Comparison of ENCODE assay signal across 29 cellular contexts in the genomic region with DNA sequence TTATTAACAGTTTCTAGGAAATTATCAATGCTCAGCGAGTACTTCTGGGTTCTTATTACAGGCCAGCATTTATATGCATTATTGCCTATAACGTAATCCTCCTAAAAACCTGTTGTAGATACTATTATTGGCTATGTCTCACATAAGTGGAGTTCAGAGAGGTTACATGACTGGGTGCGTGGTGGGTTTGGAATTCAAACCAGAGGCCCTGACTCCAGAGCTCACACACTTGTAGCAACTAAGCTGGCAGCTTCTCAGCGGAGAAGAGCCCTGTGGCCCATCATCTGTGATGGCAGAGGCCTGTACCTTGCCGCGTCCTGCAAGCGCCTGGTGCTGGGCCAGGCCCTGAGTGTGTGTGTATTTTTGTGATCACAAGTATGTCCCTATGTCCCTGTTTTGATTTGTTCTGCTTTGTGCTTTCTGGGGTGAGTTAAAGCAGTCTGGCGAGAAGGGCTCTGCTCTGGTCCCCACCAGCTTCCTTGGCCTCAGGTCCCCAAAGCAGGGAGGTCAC.
"Had no signal": no experiment of that assay in that cellular context is flagged by ENCODE, and none has a peak within 500 bp of the region (broad histone marks: within the 10 kb centered on the region; RNA-seq: fewer than 3 reads in every experiment).

No MANE protein-coding gene starts in this region.

- DNase-seq: activated CD4-positive, alpha-beta memory T cell treated with anti-CD3 and anti-CD28 coated beads for 36 hours; activated CD4-positive, alpha-beta T cell treated with anti-CD3 and anti-CD28 coated beads, Interleukin-2, amount 10 ng/mL, durations not matched to agents 24 days and 14 days; activated CD4-positive, CD25-positive, alpha-beta regulatory T cell treated with anti-CD3 and anti-CD28 coated beads, Interleukin-2, amount 50 U/mL, for 72 hours; activated CD8-positive, alpha-beta memory T cell treated with anti-CD3 and anti-CD28 coated beads, Interleukin-2, amount 50 U/mL, for 4 hours; activated gamma-delta T cell; activated naive CD4-positive, alpha-beta T cell treated with anti-CD3 and anti-CD28 coated beads, Interleukin-2, amount 50 U/mL, for 16 hours; activated T-cell treated with anti-CD3 and anti-CD28 coated beads, Interleukin-2, amount 50 U/mL, for 1 hour; amniotic stem cell; endodermal cell; foreskin fibroblast; head of caudate nucleus; hypothalamus; immature natural killer cell; kidney; left colon; naive thymus-derived CD8-positive, alpha-beta T cell; ovary; retina; stimulated activated CD4-positive, alpha-beta T cell treated with anti-CD3 and anti-CD28 coated beads, Interleukin-2, amount 100 ng/mL, for 48 hours; stimulated activated naive CD8-positive, alpha-beta T cell treated with anti-CD3 and anti-CD28 coated beads, Interleukin-15, Interleukin-2, amounts not matched to agents 100 U/mL and 50 U/mL, for 24 hours; T-helper 2 cell had no signal

- H3K27ac ChIP-seq: breast epithelium, neutrophil, ovary had no signal

- H3K27me3 ChIP-seq: breast epithelium, neutrophil, ovary had no signal

- H3K27me3 Mint-ChIP-seq: activated CD4-positive, alpha-beta memory T cell treated with anti-CD3 and anti-CD28 coated beads for 36 hours; activated CD4-positive, alpha-beta T cell treated with anti-CD3 and anti-CD28 coated beads, Interleukin-2, amount 10 ng/mL, durations not matched to agents 24 days and 14 days; central memory CD8-positive, alpha-beta T cell; dendritic cell treated with granulocyte-macrophage colony-stimulating factor and Interleukin-4, amounts not matched to agents 40 ng/mL and 50 ng/mL, for 4 days; naive thymus-derived CD8-positive, alpha-beta T cell; progenitor cell of endocrine pancreas had no signal

- ATAC-seq: esophagus mucosa; left colon; naive thymus-derived CD8-positive, alpha-beta T cell; stimulated activated naive CD8-positive, alpha-beta T cell treated with anti-CD3 and anti-CD28 coated beads, Interleukin-15, Interleukin-2, amounts not matched to agents 100 U/mL and 50 U/mL, for 24 hours had no signal

- H3K4me1 Mint-ChIP-seq: activated CD4-positive, alpha-beta T cell treated with anti-CD3 and anti-CD28 coated beads, Interleukin-2, amount 10 ng/mL, durations not matched to agents 24 days and 14 days; central memory CD8-positive, alpha-beta T cell; endodermal cell; immature natural killer cell; mesothelial cell of epicardium; naive thymus-derived CD8-positive, alpha-beta T cell had no signal

- H3K9me3 Mint-ChIP-seq: mesothelial cell of epicardium had no signal

- H3K4me3 ChIP-seq: breast epithelium, ovary had no signal

- H3K27ac Mint-ChIP-seq: activated CD4-positive, alpha-beta memory T cell treated with anti-CD3 and anti-CD28 coated beads for 36 hours; activated CD4-positive, alpha-beta T cell treated with anti-CD3 and anti-CD28 coated beads, Interleukin-2, amount 10 ng/mL, durations not matched to agents 24 days and 14 days; dendritic cell treated with granulocyte-macrophage colony-stimulating factor and Interleukin-4, amounts not matched to agents 40 ng/mL and 50 ng/mL, for 4 days; endodermal cell; immature natural killer cell; mesothelial cell of epicardium; progenitor cell of endocrine pancreas had no signal

- H3K36me3 ChIP-seq: breast epithelium, ovary had no signal

- H3K4me1 ChIP-seq: breast epithelium had no signal

- H3K4me3 Mint-ChIP-seq: activated CD4-positive, alpha-beta memory T cell treated with anti-CD3 and anti-CD28 coated beads for 36 hours; activated CD4-positive, alpha-beta T cell treated with anti-CD3 and anti-CD28 coated beads, Interleukin-2, amount 10 ng/mL, durations not matched to agents 24 days and 14 days; activated T-helper 1 cell treated with anti-CD3 and anti-CD28 coated beads, Interleukin-12 subunit alpha, Interleukin-12 subunit beta, Interleukin-2, Interleukin-4 antibody, amounts not matched to agents 30 ng/mL and 10 ng/mL and 1 ng/mL, durations not matched to agents 14 hours and 24 hours and 36 hours; central memory CD8-positive, alpha-beta T cell; dendritic cell treated with granulocyte-macrophage colony-stimulating factor and Interleukin-4, amounts not matched to agents 40 ng/mL and 50 ng/mL, for 4 days; endodermal cell; immature natural killer cell; mesothelial cell of epicardium; naive thymus-derived CD8-positive, alpha-beta T cell had no signal

- H3K9me3 ChIP-seq: neutrophil had no signal
